ENCODE assay signal across 13 cellular contexts in genomic region chr19:51719251-51719901, GRCh38. TPM values are rescaled to one million over a fixed set of nuclear protein-coding genes. Genes with fewer than 3 reads are reported as not detected.
DNase-seq lines count a peak whose midpoint lies in the region; ATAC-seq and TF ChIP-seq lines count a peak whose summit lies in the region.
"Had no signal": no experiment of that assay in that cellular context is flagged by ENCODE, and none has a peak within 500 bp of the region (broad histone marks: within the 10 kb centered on the region; RNA-seq: fewer than 3 reads in every experiment).

No MANE protein-coding gene starts in this region.

- peaks cover 0 to 16% (median 0%) of the 10 kb centered on the region in 5 donors for H3K9me3 Mint-ChIP-seq in CD8-positive, alpha-beta memory T cell
- no peaks in the 10 kb centered on the region for H3K9me3 Mint-ChIP-seq in CD8-positive, alpha-beta T cell

- peaks cover 0 to 5% (median 2%) of the 10 kb centered on the region in 3 donors for H3K4me1 Mint-ChIP-seq in CD8-positive, alpha-beta memory T cell
- H3K4me1 Mint-ChIP-seq in CD8-positive, alpha-beta T cell (ENCODE audit: low read depth): peaks cover 5% of the 10 kb centered on the region

- ATAC-seq in CD8-positive, alpha-beta T cell: no peak
- ATAC-seq: activated T-cell treated with anti-CD3 and anti-CD28 coated beads, Interleukin-2, amount 50 U/mL, for 72 hours; stimulated activated naive B cell treated with anti-CD40 and anti-IgM and Interleukin-4, amounts not matched to agents 10 μg/mL and 1 μg/mL and 100 μg/mL, for 72 hours had no signal

- TF ChIP-seq CTCF in mammary epithelial cell (conservative IDR thresholded peaks at IDR 0.05 in 1 of 2, IDR thresholded peaks at IDR 0.05 in 1 of 2; ENCODE audit: extremely low read depth in 1 of 2, insufficient read depth in 1 of 2, low read depth in 1 of 2, low read length in 2 of 2) (no peak), hepatocyte (IDR thresholded peaks at IDR 0.05; ENCODE audit: poor library complexity) (no peak), osteoblast (IDR thresholded peaks at IDR 0.05; ENCODE audit: extremely low read depth, low read depth, low read length) (no peak)
- TF ChIP-seq CTCF in CD8-positive, alpha-beta T cell (IDR thresholded peaks at IDR 0.05): no peak

- dilution Hi-C loops in mammary epithelial cell (cut with HindIII; ENCODE audit: low sequenced_read_pairs): no loop called here

- CTCF ChIA-PET in mammary epithelial cell (lab: Charles Lee; ENCODE audit: low non-redundant PET): no interaction called here
- CTCF ChIA-PET in CD8-positive, alpha-beta memory T cell (lab: Charles Lee): no interaction called here
- CTCF ChIA-PET in CD8-positive, alpha-beta T cell (lab: Charles Lee): no interaction called here

- H3K9me3 ChIP-seq in mammary epithelial cell (replicated peaks; ENCODE audit: insufficient read depth, low read length) (no peaks in the 10 kb centered on the region), hepatocyte (ENCODE audit: low read depth) (no peaks in the 10 kb centered on the region), osteoblast (ENCODE audit: low read depth, low read length) (no peaks in the 10 kb centered on the region)
- no peaks in the 10 kb centered on the region for H3K9me3 ChIP-seq in CD8-positive, alpha-beta memory T cell (ENCODE audit: low read length)
- H3K9me3 ChIP-seq in CD8-positive, alpha-beta T cell (ENCODE audit: low read length): no peaks in the 10 kb centered on the region

- 7% methylated on average over 6 of the region's 79 CpGs for WGBS in mammary epithelial cell (ENCODE audit: low coverage, missing lambda C conversion rate)
- 6% methylated on average over 66 of the region's 79 CpGs for WGBS in hepatocyte (ENCODE audit: low lambda C conversion rate, missing lambda C conversion rate)

- H3K4me2 ChIP-seq in mammary epithelial cell (ENCODE audit: insufficient read depth, low read depth, low read length): peak overlapping the region; percentile 12
- H3K4me2 ChIP-seq in hepatocyte: peak overlapping the region; percentile 65
- peak overlapping the region; percentile 73 for H3K4me2 ChIP-seq in osteoblast (ENCODE audit: insufficient read depth, low read length)

- no peak overlapping the region for H3K4me3 Mint-ChIP-seq in CD8-positive, alpha-beta memory T cell
- H3K4me3 Mint-ChIP-seq in CD8-positive, alpha-beta T cell: no peak overlapping the region
- H3K4me3 Mint-ChIP-seq: HFFc6; stimulated activated naive B cell treated with anti-CD40 and anti-IgM and Interleukin-4, amounts not matched to agents 10 μg/mL and 1 μg/mL and 100 μg/mL, for 72 hours had no signal

- H3K4me3 ChIP-seq in mammary epithelial cell (replicated peaks in 1 of 3; ENCODE audit: insufficient read depth in 1 of 3, low read depth in 2 of 3, low read length in 3 of 3): no peak overlapping the region
- H3K4me3 ChIP-seq in hepatocyte: no peak overlapping the region
- H3K4me3 ChIP-seq in osteoblast (ENCODE audit: insufficient read depth, low read length): peak overlapping the region; percentile 68
- no peak overlapping the region for H3K4me3 ChIP-seq in CD8-positive, alpha-beta memory T cell (ENCODE audit: low read length)
- no peak overlapping the region for H3K4me3 ChIP-seq in CD8-positive, alpha-beta T cell (ENCODE audit: low read depth, low read length)

- H2AFZ ChIP-seq in mammary epithelial cell (ENCODE audit: low read depth, low read length) (peak overlapping the region; percentile 41), hepatocyte (no peak overlapping the region), osteoblast (ENCODE audit: low read length) (peak overlapping the region; percentile 64)

- peak; percentile 55 for DNase-seq in G401 (ENCODE audit: low spot score)
- DNase-seq in mammary epithelial cell: no peak
- no peak for DNase-seq in hepatocyte (ENCODE audit: low spot score)
- peak; percentile 85 for DNase-seq in osteoblast (ENCODE audit: insufficient read length, low spot score, missing footprints)
- no peak for DNase-seq in CD8-positive, alpha-beta memory T cell
- DNase-seq in HPDE6-E6E7 (ENCODE audit: extremely low spot score): no peak
- no peak for DNase-seq in CD8-positive, alpha-beta T cell
- DNase-seq in DMS53 treated with DMSO at 0.1 percent for 48 hours (lab: John Stamatoyannopoulos, UW; ENCODE audit: unreplicated experiment): no peak
- DNase-seq: activated CD4-positive, alpha-beta T cell treated with anti-CD3 and anti-CD28 coated beads for 4 hours; activated T-cell treated with anti-CD3 and anti-CD28 coated beads, Interleukin-2, amount 50 U/mL, for 72 hours; DND-41; HFFc6; stimulated activated naive B cell treated with anti-CD40 and anti-IgM and Interleukin-4, amounts not matched to agents 10 μg/mL and 1 μg/mL and 100 μg/mL, for 72 hours had no signal

- peaks cover 0 to 6% (median 0%) of the 10 kb centered on the region in 3 donors for H3K36me3 Mint-ChIP-seq in CD8-positive, alpha-beta memory T cell
- no peaks in the 10 kb centered on the region for H3K36me3 Mint-ChIP-seq in CD8-positive, alpha-beta T cell
- H3K36me3 Mint-ChIP-seq: stimulated activated naive B cell treated with anti-CD40 and anti-IgM and Interleukin-4, amounts not matched to agents 10 μg/mL and 1 μg/mL and 100 μg/mL, for 72 hours had no signal

- BruUV-seq in mammary epithelial cell (replicated peaks; lab: Mats Ljungman, UMichigan): no TSS peak

- no peaks in the 10 kb centered on the region for H3K4me1 ChIP-seq in mammary epithelial cell (ENCODE audit: insufficient read depth, low read length)
- H3K4me1 ChIP-seq in hepatocyte (ENCODE audit: insufficient read depth): no peaks in the 10 kb centered on the region
- H3K4me1 ChIP-seq in osteoblast (ENCODE audit: insufficient read depth, low read length): peaks cover 4% of the 10 kb centered on the region
- no peaks in the 10 kb centered on the region for H3K4me1 ChIP-seq in CD8-positive, alpha-beta memory T cell (ENCODE audit: insufficient read depth, low read length)
- H3K4me1 ChIP-seq in CD8-positive, alpha-beta T cell (ENCODE audit: insufficient read depth, low read length): no peaks in the 10 kb centered on the region

- H3K27me3 Mint-ChIP-seq in CD8-positive, alpha-beta memory T cell: peaks cover 28 to 58% of the 10 kb centered on the region in 2 donors
- peaks cover 44% of the 10 kb centered on the region for H3K27me3 Mint-ChIP-seq in CD8-positive, alpha-beta T cell (ENCODE audit: low read depth)

- in situ Hi-C loops in G401 (cut with HindIII; ENCODE audit: low sequenced_read_pairs): no loop called here
- in situ Hi-C loops in mammary epithelial cell (cut with MboI; ENCODE audit: low sequenced_read_pairs in 2 of 2): loop anchor here in 1 of 2 donors (5.0 kb wide), 1 partner anchor 58 kb away; no protein-coding TSS in a partner anchor

- no peaks in the 10 kb centered on the region for H3K79me2 ChIP-seq in mammary epithelial cell (ENCODE audit: insufficient read depth, low read length)
- H3K79me2 ChIP-seq in hepatocyte: no peaks in the 10 kb centered on the region
- H3K79me2 ChIP-seq in osteoblast (ENCODE audit: insufficient read depth, low read length): peaks cover 41% of the 10 kb centered on the region

- no peak overlapping the region for H3K27ac Mint-ChIP-seq in CD8-positive, alpha-beta memory T cell
- H3K27ac Mint-ChIP-seq in CD8-positive, alpha-beta T cell: no peak overlapping the region
- H3K27ac Mint-ChIP-seq: activated T-cell treated with anti-CD3 and anti-CD28 coated beads, Interleukin-2, amount 50 U/mL, for 72 hours; HFFc6; stimulated activated naive B cell treated with anti-CD40 and anti-IgM and Interleukin-4, amounts not matched to agents 10 μg/mL and 1 μg/mL and 100 μg/mL, for 72 hours had no signal

- H3K27me3 ChIP-seq in mammary epithelial cell (ENCODE audit: insufficient read depth, low read length) (peaks cover 11% of the 10 kb centered on the region), hepatocyte (peaks cover 58% of the 10 kb centered on the region), osteoblast (ENCODE audit: insufficient read depth, low read length) (peaks cover 6% of the 10 kb centered on the region)
- peaks cover 1% of the 10 kb centered on the region for H3K27me3 ChIP-seq in CD8-positive, alpha-beta memory T cell (ENCODE audit: insufficient read depth, low read length, poor library complexity, severe bottlenecking)
- peaks cover 4% of the 10 kb centered on the region for H3K27me3 ChIP-seq in CD8-positive, alpha-beta T cell (ENCODE audit: insufficient read depth, low read length)

- intact Hi-C loops in mammary epithelial cell (cut with micrococcal nuclease): no loop called here
- intact Hi-C loops in CD8-positive, alpha-beta T cell (cut with DNase I, micrococcal nuclease): no loop called here

- POLR2A ChIA-PET in CD8-positive, alpha-beta memory T cell (lab: Charles Lee): no interaction called here
- POLR2A ChIA-PET in CD8-positive, alpha-beta T cell (lab: Charles Lee): no interaction called here

- H3K36me3 ChIP-seq in mammary epithelial cell (ENCODE audit: insufficient read depth, low read length) (no peaks in the 10 kb centered on the region), hepatocyte (replicated peaks; ENCODE audit: insufficient read depth, low read depth) (no peaks in the 10 kb centered on the region), osteoblast (ENCODE audit: insufficient read depth, low read length) (peaks cover 13% of the 10 kb centered on the region)
- H3K36me3 ChIP-seq in CD8-positive, alpha-beta memory T cell (ENCODE audit: insufficient read depth, low read length): no peaks in the 10 kb centered on the region
- no peaks in the 10 kb centered on the region for H3K36me3 ChIP-seq in CD8-positive, alpha-beta T cell (ENCODE audit: insufficient read depth, low read length)

- H3K27ac ChIP-seq in mammary epithelial cell (ENCODE audit: insufficient read depth, low read depth, low read length) (no peak overlapping the region), hepatocyte (no peak overlapping the region), osteoblast (ENCODE audit: low read depth, low read length) (no peak overlapping the region)
- H3K27ac ChIP-seq in CD8-positive, alpha-beta memory T cell (ENCODE audit: low read depth, low read length): no peak overlapping the region
- no peak overlapping the region for H3K27ac ChIP-seq in CD8-positive, alpha-beta T cell (ENCODE audit: low read depth, low read length)

- no peaks in the 10 kb centered on the region for H4K20me1 ChIP-seq in mammary epithelial cell (ENCODE audit: insufficient read depth, low read length)
- H4K20me1 ChIP-seq in hepatocyte (ENCODE audit: insufficient read depth, poor library complexity, severe bottlenecking): no peaks in the 10 kb centered on the region
- no peaks in the 10 kb centered on the region for H4K20me1 ChIP-seq in osteoblast (ENCODE audit: insufficient read depth, low read length)

- no peaks in the 10 kb centered on the region for H3K9me2 ChIP-seq in hepatocyte (replicated peaks; ENCODE audit: insufficient read depth)

- no peak overlapping the region for H3K9ac ChIP-seq in mammary epithelial cell (ENCODE audit: insufficient read depth, low read length)

RNA-seq across cellular contexts. Expression of gene HAS1, which starts 4.4 kb away (rescaled TPM):
- not detected in 2 replicates for total RNA-seq in G401 (2014; rRNA removed; shearing (Covaris generic))
- total RNA-seq in mammary epithelial cell (under 1 TPM in 1 of 2 donors, not detected in 1; 0.82 TPM), hepatocyte (0.13 TPM in 1 of 2 replicates, not detected in the other), osteoblast (5.4 and 6.2 TPM in 2 replicates)
- polyA plus RNA-seq in mammary epithelial cell (0.05 TPM), hepatocyte (0.07 and 1.4 TPM in 2 replicates)
- polyA minus RNA-seq in mammary epithelial cell: not detected
- total RNA-seq in CD8-positive, alpha-beta memory T cell: not detected
- polyA plus RNA-seq in CD8-positive, alpha-beta memory T cell: not detected
- total RNA-seq in CD8-positive, alpha-beta T cell: not detected
- total RNA-seq: activated T-cell treated with anti-CD3 and anti-CD28 coated beads, Interleukin-2, amount 50 U/mL, for 72 hours; HFFc6 had no signal

RNA-seq across cellular contexts. Expression of gene SPACA6, which starts 26.2 kb away (rescaled TPM):
- 0.98 and 4.7 TPM in 2 replicates for total RNA-seq in G401 (2014; rRNA removed; shearing (Covaris generic))
- total RNA-seq in mammary epithelial cell (10 to 100 TPM in 1 of 2 donors, 1 to 10 TPM in 1; 3.7 to 16.1 TPM), hepatocyte (6.9 and 7.2 TPM in 2 replicates), osteoblast (9.4 and 12.7 TPM in 2 replicates)
- polyA plus RNA-seq in mammary epithelial cell (5.2 TPM), hepatocyte (13.1 and 17.7 TPM in 2 replicates)
- 1.2 TPM for polyA minus RNA-seq in mammary epithelial cell
- total RNA-seq in CD8-positive, alpha-beta memory T cell: 1 to 10 TPM; 3.1 to 3.3 TPM
- 2.2 TPM for polyA plus RNA-seq in CD8-positive, alpha-beta memory T cell
- total RNA-seq in CD8-positive, alpha-beta T cell: 1 to 10 TPM; 3.8 to 4.0 TPM

RNA-seq across cellular contexts. Expression of gene FPR1, which starts 32.3 kb away (rescaled TPM):
- total RNA-seq in G401 (2014; rRNA removed; shearing (Covaris generic)): not detected in 2 replicates
- under 1 TPM; under 0.01 to 0.31 TPM for total RNA-seq in mammary epithelial cell
- polyA plus RNA-seq in mammary epithelial cell: 1.2 TPM
- polyA minus RNA-seq in mammary epithelial cell: 19.9 TPM
- total RNA-seq in hepatocyte: 0.24 and 0.53 TPM in 2 replicates
- 1.7 and 2.6 TPM in 2 replicates for polyA plus RNA-seq in hepatocyte
- 4.4 and 5.1 TPM in 2 replicates for total RNA-seq in osteoblast
- total RNA-seq in CD8-positive, alpha-beta memory T cell: not detected
- not detected for polyA plus RNA-seq in CD8-positive, alpha-beta memory T cell
- total RNA-seq in CD8-positive, alpha-beta T cell: not detected
- total RNA-seq: activated T-cell treated with anti-CD3 and anti-CD28 coated beads, Interleukin-2, amount 50 U/mL, for 72 hours had no signal

RNA-seq across cellular contexts. Expression of gene FPR2, which starts 41.6 kb away (rescaled TPM):
- not detected in 2 replicates for total RNA-seq in G401 (2014; rRNA removed; shearing (Covaris generic))
- total RNA-seq in mammary epithelial cell (not detected), hepatocyte (not detected in 2 replicates), osteoblast (0.29 and 0.36 TPM in 2 replicates)
- polyA plus RNA-seq in mammary epithelial cell (0.08 TPM), hepatocyte (not detected in 2 replicates)
- not detected for polyA minus RNA-seq in mammary epithelial cell
- not detected for total RNA-seq in CD8-positive, alpha-beta memory T cell
- polyA plus RNA-seq in CD8-positive, alpha-beta memory T cell: not detected
- not detected for total RNA-seq in CD8-positive, alpha-beta T cell
- total RNA-seq: activated T-cell treated with anti-CD3 and anti-CD28 coated beads, Interleukin-2, amount 50 U/mL, for 72 hours; HFFc6 had no signal

Comparison
In these comparisons a context has a peak if more than half of its experiments do, and no peak if none do; other contexts are left out.
1. DNase-seq: peak in G401 (single experiment) and osteoblast (single experiment); none in mammary epithelial cell (single experiment), hepatocyte (single experiment), CD8-positive, alpha-beta memory T cell (0 of 5), HPDE6-E6E7 (single experiment), CD8-positive, alpha-beta T cell (0 of 7) and DMS53 treated with DMSO at 0.1 percent for 48 hours (single experiment).
2. H3K4me2 ChIP-seq: peak in every context shown above with its lines; median percentile 73 in osteoblast; 65 in hepatocyte; 12 in mammary epithelial cell.